Comparison of ENCODE assay signal across 8 cellular contexts in genomic region chr3:141878326-141878725, GRCh38. TPM values are rescaled to one million over a fixed set of nuclear protein-coding genes. Genes with fewer than 3 reads are reported as not detected.
A peak's percentile ranks its signal among the peaks of the same experiment; 100 is the strongest.
DNase-seq lines count a peak whose midpoint lies in the region; ATAC-seq and TF ChIP-seq lines count a peak whose summit lies in the region.

No MANE protein-coding gene starts in this region.

- peak overlapping the region; percentile 99 for H3K27ac Mint-ChIP-seq in dendritic cell treated with granulocyte-macrophage colony-stimulating factor and Interleukin-4, amounts not matched to agents 40 ng/mL and 50 ng/mL, for 4 days

- H3K36me3 ChIP-seq in osteoblast (ENCODE audit: insufficient read depth, low read length): no peaks in the 10 kb centered on the region

- peak overlapping the region; percentile 80 for H3K4me3 Mint-ChIP-seq in dendritic cell treated with granulocyte-macrophage colony-stimulating factor and Interleukin-4, amounts not matched to agents 40 ng/mL and 50 ng/mL, for 4 days

- peaks cover 3% of the 10 kb centered on the region for H4K20me1 ChIP-seq in osteoblast (ENCODE audit: insufficient read depth, low read length)

- intact Hi-C loops in dendritic cell treated with granulocyte-macrophage colony-stimulating factor and Interleukin-4, amounts not matched to agents 40 ng/mL and 50 ng/mL, for 4 days (cut with micrococcal nuclease): loop anchor here (5.0 kb wide), 2 partner anchors 34 to 569 kb away; partner anchors contain the start of gene XRN1
- intact Hi-C loops in lower leg skin (cut with DNase I; ENCODE audit: low total_unique reads): loop anchor here (10.0 kb wide), 1 partner anchor 144 kb away; the partner anchor contains the start of gene RNF7

- H2AFZ ChIP-seq in osteoblast (ENCODE audit: low read length): no peak overlapping the region

- H3K4me3 ChIP-seq in osteoblast (ENCODE audit: insufficient read depth, low read length) (peak overlapping the region; percentile 93), lower leg skin (ENCODE audit: low read depth, poor library complexity, severe bottlenecking) (no peak overlapping the region)

- TF ChIP-seq CTCF in osteoblast (IDR thresholded peaks at IDR 0.05; ENCODE audit: extremely low read depth, low read depth, low read length) (no peak), lower leg skin (IDR thresholded peaks at IDR 0.05) (no peak)

- TF ChIP-seq POLR2A in lower leg skin (IDR thresholded peaks at IDR 0.05): no peak

- peaks cover 29% of the 10 kb centered on the region for H3K4me1 Mint-ChIP-seq in dendritic cell treated with granulocyte-macrophage colony-stimulating factor and Interleukin-4, amounts not matched to agents 40 ng/mL and 50 ng/mL, for 4 days (ENCODE audit: low read depth)

- H3K27me3 ChIP-seq in osteoblast (ENCODE audit: insufficient read depth, low read length): no peaks in the 10 kb centered on the region

- H3K27me3 Mint-ChIP-seq in dendritic cell treated with granulocyte-macrophage colony-stimulating factor and Interleukin-4, amounts not matched to agents 40 ng/mL and 50 ng/mL, for 4 days: no peaks in the 10 kb centered on the region

- ATAC-seq in HG02642 (IDR thresholded peaks at IDR 0.05; ENCODE audit: poor library complexity, unreplicated experiment): no peak

- H3K9me3 Mint-ChIP-seq in dendritic cell treated with granulocyte-macrophage colony-stimulating factor and Interleukin-4, amounts not matched to agents 40 ng/mL and 50 ng/mL, for 4 days: no peaks in the 10 kb centered on the region

- H3K4me1 ChIP-seq in osteoblast (ENCODE audit: insufficient read depth, low read length): peaks cover 21% of the 10 kb centered on the region

- peaks cover 62% of the 10 kb centered on the region for H3K79me2 ChIP-seq in osteoblast (ENCODE audit: insufficient read depth, low read length)

- H3K36me3 Mint-ChIP-seq in dendritic cell treated with granulocyte-macrophage colony-stimulating factor and Interleukin-4, amounts not matched to agents 40 ng/mL and 50 ng/mL, for 4 days (ENCODE audit: low read depth): peaks cover 28% of the 10 kb centered on the region

- DNase-seq in ELR (ENCODE audit: low read depth): peak; percentile 8
- peak; percentile 45 for DNase-seq in NAMALWA (ENCODE audit: low spot score)
- DNase-seq in osteoblast (ENCODE audit: insufficient read length, low spot score, missing footprints): peak; percentile 71
- DNase-seq in stimulated activated CD4-positive, alpha-beta T cell treated with anti-CD3 and anti-CD28 coated beads, Interleukin-4, amount 100 ng/mL, for 1 hour: no peak
- DNase-seq in lower leg skin (ENCODE audit: low spot score in 2 of 2): no peak
- DNase-seq in NCI-H2081 treated with DMSO at 0.1 percent for 48 hours (lab: John Stamatoyannopoulos, UW): no peak

- H3K9me3 ChIP-seq in osteoblast (ENCODE audit: low read depth, low read length): no peaks in the 10 kb centered on the region

- H3K27ac ChIP-seq in osteoblast (ENCODE audit: low read depth, low read length): peak overlapping the region; percentile 85

- 28 to 30% methylated on average over 1 of the region's 1 CpG for WGBS in lower leg skin, 2 donors

- H3K4me2 ChIP-seq in osteoblast (ENCODE audit: insufficient read depth, low read length): peak overlapping the region; percentile 83

RNA-seq across cellular contexts. Expression of gene ATP1B3, which starts 1.9 kb away (rescaled TPM):
- total RNA-seq in osteoblast (37.3 and 46.6 TPM in 2 replicates), lower leg skin (100 to 1,000 TPM; 120 to 161 (median 140) TPM)

Comparison
In these comparisons a context has a peak if more than half of its experiments do, and no peak if none do; other contexts are left out.
1. DNase-seq: peak in ELR (single experiment), NAMALWA (single experiment) and osteoblast (single experiment); none in stimulated activated CD4-positive, alpha-beta T cell treated with anti-CD3 and anti-CD28 coated beads, Interleukin-4, amount 100 ng/mL, for 1 hour (single experiment), lower leg skin (0 of 2) and NCI-H2081 treated with DMSO at 0.1 percent for 48 hours (single experiment).